17 cellular contexts compared by ENCODE assay signal in the genomic region with DNA sequence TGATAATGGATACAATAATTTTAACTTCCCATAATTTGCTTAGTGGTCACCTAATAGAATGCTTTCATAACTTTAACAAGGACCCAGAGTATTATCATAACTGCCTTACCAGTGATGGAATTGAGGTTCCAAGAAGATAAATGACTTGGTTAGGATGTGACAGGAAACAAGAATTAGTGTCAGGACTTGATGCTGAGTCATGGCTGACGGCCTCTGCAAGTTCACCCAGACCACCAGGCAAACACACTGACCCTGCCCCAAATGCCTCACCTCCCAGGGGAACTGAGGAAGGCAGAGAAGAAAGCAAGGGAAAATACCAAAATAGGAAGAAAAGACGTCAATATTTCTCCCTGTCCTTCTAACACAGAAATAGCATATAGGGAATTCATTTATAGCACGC.
"Had no signal": no experiment of that assay in that cellular context is flagged by ENCODE, and none has a peak within 500 bp of the region (broad histone marks: within the 10 kb centered on the region; RNA-seq: fewer than 3 reads in every experiment).

No MANE protein-coding gene starts in this region.

- H3K9me3 ChIP-seq: lower lobe of right lung, prostate gland, sigmoid colon, testis had no signal

- DNase-seq: activated CD4-positive, alpha-beta T cell treated with anti-CD3 and anti-CD28 coated beads for 48 hours; activated CD8-positive, alpha-beta T cell treated with anti-CD3 and anti-CD28 coated beads, Interleukin-2, amount 10 ng/mL, durations not matched to agents 7 days and 5 days; activated naive CD4-positive, alpha-beta T cell treated with anti-CD3 and anti-CD28 coated beads, Interleukin-2, amount 10 ng/mL, durations not matched to agents 7 days and 5 days; cerebellar nuclear complex; dermis blood vessel endothelial cell; lower lobe of right lung; naive thymus-derived CD4-positive, alpha-beta T cell; occipital lobe; sigmoid colon; stimulated activated CD4-positive, alpha-beta T cell treated with anti-CD3 and anti-CD28 coated beads, Interleukin-4, amount 100 ng/mL, for 1 hour; stimulated activated CD8-positive, alpha-beta memory T cell treated with anti-CD3 and anti-CD28 coated beads, Interleukin-4, amount 100 ng/mL, for 48 hours; stimulated activated naive CD8-positive, alpha-beta T cell treated with anti-CD3 and anti-CD28 coated beads, Interleukin-15, Interleukin-2, amounts not matched to agents 100 U/mL and 50 U/mL, for 24 hours; SW 1271; testis had no signal

- H3K36me3 Mint-ChIP-seq: activated naive CD4-positive, alpha-beta T cell treated with anti-CD3 and anti-CD28 coated beads, Interleukin-2, amount 10 ng/mL, durations not matched to agents 7 days and 5 days; brain; naive thymus-derived CD4-positive, alpha-beta T cell had no signal

- H3K9me3 Mint-ChIP-seq: activated naive CD4-positive, alpha-beta T cell treated with anti-CD3 and anti-CD28 coated beads, Interleukin-2, amount 10 ng/mL, durations not matched to agents 7 days and 5 days; naive thymus-derived CD4-positive, alpha-beta T cell had no signal

- H3K36me3 ChIP-seq: lower lobe of right lung, prostate gland, sigmoid colon had no signal

- H3K27me3 Mint-ChIP-seq: activated naive CD4-positive, alpha-beta T cell treated with anti-CD3 and anti-CD28 coated beads, Interleukin-2, amount 10 ng/mL, durations not matched to agents 7 days and 5 days had no signal

- H3K27ac Mint-ChIP-seq: activated CD8-positive, alpha-beta T cell treated with anti-CD3 and anti-CD28 coated beads, Interleukin-2, amount 10 ng/mL, durations not matched to agents 7 days and 5 days; activated naive CD4-positive, alpha-beta T cell treated with anti-CD3 and anti-CD28 coated beads, Interleukin-2, amount 10 ng/mL, durations not matched to agents 7 days and 5 days; naive thymus-derived CD4-positive, alpha-beta T cell had no signal

- H3K27me3 ChIP-seq: sigmoid colon, testis had no signal

- H3K4me1 ChIP-seq: lower lobe of right lung, prostate gland, testis had no signal

- H3K27ac ChIP-seq: lower lobe of right lung, prostate gland, sigmoid colon, testis had no signal

- H3K4me3 ChIP-seq: lower lobe of right lung, prostate gland, sigmoid colon, testis had no signal

- H3K4me1 Mint-ChIP-seq: activated naive CD4-positive, alpha-beta T cell treated with anti-CD3 and anti-CD28 coated beads, Interleukin-2, amount 10 ng/mL, durations not matched to agents 7 days and 5 days had no signal

- H3K4me3 Mint-ChIP-seq: activated CD8-positive, alpha-beta T cell treated with anti-CD3 and anti-CD28 coated beads, Interleukin-2, amount 10 ng/mL, durations not matched to agents 7 days and 5 days; activated naive CD4-positive, alpha-beta T cell treated with anti-CD3 and anti-CD28 coated beads, Interleukin-2, amount 10 ng/mL, durations not matched to agents 7 days and 5 days; naive thymus-derived CD4-positive, alpha-beta T cell had no signal

- ATAC-seq: activated CD8-positive, alpha-beta T cell treated with anti-CD3 and anti-CD28 coated beads, Interleukin-2, amount 10 ng/mL, durations not matched to agents 7 days and 5 days; esophagus mucosa; lower lobe of right lung; naive thymus-derived CD4-positive, alpha-beta T cell; stimulated activated naive CD8-positive, alpha-beta T cell treated with anti-CD3 and anti-CD28 coated beads, Interleukin-15, Interleukin-2, amounts not matched to agents 100 U/mL and 50 U/mL, for 24 hours had no signal
